8 cellular contexts compared by ENCODE assay signal in genomic region chr2:42342061-42342794, GRCh38. TPM values are rescaled to one million over a fixed set of nuclear protein-coding genes. Genes with fewer than 3 reads are reported as not detected.
DNase-seq lines count a peak whose midpoint lies in the region; ATAC-seq and TF ChIP-seq lines count a peak whose summit lies in the region.

No MANE protein-coding gene starts in this region.

- H3K27ac ChIP-seq in A673 (ENCODE audit: low read depth, low read length, poor library complexity, severe bottlenecking) = no peak overlapping the region

- H3K4me3 Mint-ChIP-seq in T-cell = no peak overlapping the region

- TF ChIP-seq CTCF in A673 (conservative IDR thresholded peaks at IDR 0.05; ENCODE audit: low read depth, low read length) (no peak), foreskin fibroblast (IDR thresholded peaks at IDR 0.05; ENCODE audit: low read depth, low read length) (no peak)

- CTCF ChIA-PET in A673 (lab: Charles Lee) = no interaction called here
- CTCF ChIA-PET in T-cell (lab: Charles Lee) = no interaction called here

- POLR2A ChIA-PET in A673 (lab: Charles Lee; ENCODE audit: low non-redundant PET) (no interaction called here), T-cell (lab: Charles Lee) (interaction anchor here in 1 of 2 donors (0.5 to 0.6 kb wide), 2 partner anchors 12 to 123 kb away, joined by 3 read pairs; no protein-coding TSS in a partner anchor)

- peaks cover 8% of the 10 kb centered on the region for H3K4me1 ChIP-seq in A673 (ENCODE audit: insufficient read depth, low read length, poor library complexity, severe bottlenecking)

- intact Hi-C loops in A673 (cut with micrococcal nuclease; ENCODE audit: unreplicated experiment) = no loop called here

- H3K27me3 Mint-ChIP-seq in T-cell = no peaks in the 10 kb centered on the region

- H3K36me3 Mint-ChIP-seq in T-cell = peaks cover 53% of the 10 kb centered on the region

- ATAC-seq in T-cell (replicated peaks in 1 of 4) (peak in 2 of 4 experiments; percentile 19 to 24), GM21515 (IDR thresholded peaks at IDR 0.05; ENCODE audit: unreplicated experiment) (no peak)

- peak overlapping the region; percentile 60 to 76 for H3K27ac Mint-ChIP-seq in T-cell

- H3K4me1 Mint-ChIP-seq in T-cell = peaks cover 30 to 41% (median 36%) of the 10 kb centered on the region in 3 donors

- peaks cover 0 to 4% (median 4%) of the 10 kb centered on the region in 3 donors for H3K9me3 Mint-ChIP-seq in T-cell

- no TSS peak for BruUV-seq in A673 (replicated peaks; lab: Mats Ljungman, UMichigan)

- H3K4me3 ChIP-seq in A673 (ENCODE audit: low read depth, low read length, poor library complexity, severe bottlenecking) (no peak overlapping the region), foreskin fibroblast (ENCODE audit: low read depth in 1 of 2, low read length in 2 of 2) (no peak overlapping the region), skeletal muscle cell (ENCODE audit: low read depth, low read length) (no peak overlapping the region)

- no peaks in the 10 kb centered on the region for H3K27me3 ChIP-seq in A673 (replicated peaks; ENCODE audit: insufficient read depth, low read depth, low read length, poor library complexity)

- DNase-seq in A673 (ENCODE audit: low spot score) (peak; percentile 40), GOT3 (lab: John Stamatoyannopoulos, UW) (peak; percentile 51), T-cell (no peak), foreskin fibroblast (peak; percentile 92 to 95), skeletal muscle cell (ENCODE audit: low read depth) (peak; percentile 80), activated gamma-delta T cell treated with Interleukin-2 at 50 U/mL for 16 hours (no peak), NCI-H1417 treated with DMSO at 0.1 percent for 48 hours (lab: John Stamatoyannopoulos, UW) (no peak)

- no peaks in the 10 kb centered on the region for H3K9me3 ChIP-seq in A673 (ENCODE audit: low read depth, low read length, poor library complexity, severe bottlenecking)

- H3K36me3 ChIP-seq in A673 (ENCODE audit: insufficient read depth, low read length, poor library complexity, severe bottlenecking) = peaks cover 7% of the 10 kb centered on the region

RNA-seq across cellular contexts. Expression of gene COX7A2L, which starts 18.8 kb away (rescaled TPM):
- total RNA-seq in A673 (2021) (85.2 and 85.4 TPM in 2 replicates), T-cell (10 to 100 TPM; 59.6 to 76.4 (median 72.6) TPM)

Comparison
In these comparisons a context has a peak if more than half of its experiments do, and no peak if none do; other contexts are left out.
1. DNase-seq: peak in A673 (single experiment), GOT3 (single experiment), foreskin fibroblast (2 of 2) and skeletal muscle cell (single experiment); none in T-cell (0 of 34), activated gamma-delta T cell treated with Interleukin-2 at 50 U/mL for 16 hours (single experiment) and NCI-H1417 treated with DMSO at 0.1 percent for 48 hours (single experiment).